ENCODE assay signal across 8 cellular contexts in genomic region chr2:177665328-177665727, GRCh38.
"Had no signal": no experiment of that assay in that cellular context is flagged by ENCODE, and none has a peak within 500 bp of the region (broad histone marks: within the 10 kb centered on the region; RNA-seq: fewer than 3 reads in every experiment).

No MANE protein-coding gene starts in this region.

- H3K9me3 Mint-ChIP-seq: GM23338, H9, HFFc6 had no signal

- DNase-seq: GM23248, GOT3, H7, H9, HCEC 1CT, HFFc6 had no signal

- H3K4me3 Mint-ChIP-seq: GM23338, H9, HFFc6 had no signal

- ATAC-seq: GM23338, HCT116 had no signal

- H3K27ac Mint-ChIP-seq: GM23338, H9, HFFc6 had no signal
